8 cellular contexts compared by ENCODE assay signal in genomic region chr11:111977141-111978027, GRCh38. TPM values are rescaled to one million over a fixed set of nuclear protein-coding genes. Genes with fewer than 3 reads are reported as not detected.
A peak's percentile ranks its signal among the peaks of the same experiment; 100 is the strongest.
DNase-seq lines count a peak whose midpoint lies in the region; ATAC-seq and TF ChIP-seq lines count a peak whose summit lies in the region.

No MANE protein-coding gene starts in this region.

- H3K27ac ChIP-seq in RWPE2 (ENCODE audit: poor library complexity, severe bottlenecking) (peak overlapping the region; percentile 45), caudate nucleus (ENCODE audit: low read depth, low read length) (peak overlapping the region; percentile 95)

- peak overlapping the region; percentile 95 for H3K4me2 ChIP-seq in skeletal muscle satellite cell (ENCODE audit: low read length)

- ATAC-seq in RWPE2 (ENCODE audit: low read depth) (peak; percentile 71), HG02970 (IDR thresholded peaks at IDR 0.05; ENCODE audit: low FRiP score, unreplicated experiment) (no peak)

- peaks cover 8% of the 10 kb centered on the region; the same call in 1 of the 2 replicates for H3K36me3 ChIP-seq in RWPE2 (ENCODE audit: low read depth)
- peaks cover 22% of the 10 kb centered on the region for H3K36me3 ChIP-seq in skeletal muscle satellite cell (ENCODE audit: insufficient read depth, low read length)

- DNase-seq in activated CD4-positive, alpha-beta T cell treated with anti-CD3 and anti-CD28 coated beads for 4 hours: peak; percentile 1 to 5
- DNase-seq in activated CD4-positive, alpha-beta T cell treated with anti-CD3 and anti-CD28 coated beads for 1 hour: no peak
- DNase-seq in RWPE2 (ENCODE audit: low spot score) (no peak), caudate nucleus (lab: John Stamatoyannopoulos, UW) (peak in 56 of 61 donors; percentile 11 to 82 (median 60)), inferior parietal cortex (ENCODE audit: extremely low spot score) (peak; percentile 45), NCI-H1930 (lab: John Stamatoyannopoulos, UW) (no peak)

- H3K9me3 ChIP-seq in RWPE2 (ENCODE audit: severe bottlenecking) (no peaks in the 10 kb centered on the region), skeletal muscle satellite cell (replicated peaks; ENCODE audit: low read length) (no peaks in the 10 kb centered on the region)

- H3K27me3 ChIP-seq in RWPE2 (ENCODE audit: insufficient read depth, poor library complexity, severe bottlenecking) (no peaks in the 10 kb centered on the region), skeletal muscle satellite cell (ENCODE audit: control insufficient read depth, insufficient read depth, low read length) (no peaks in the 10 kb centered on the region)

- peak overlapping the region; percentile 91 for H3K9ac ChIP-seq in skeletal muscle satellite cell (ENCODE audit: low read depth, low read length)

- TF ChIP-seq CTCF in RWPE2 (IDR thresholded peaks at IDR 0.05; ENCODE audit: poor library complexity, severe bottlenecking): no peak

- H3K4me3 ChIP-seq in RWPE2 (ENCODE audit: severe bottlenecking) (peak overlapping the region; percentile 47), skeletal muscle satellite cell (ENCODE audit: low read length) (peak overlapping the region; percentile 84)

- H3K4me1 ChIP-seq in RWPE2 (ENCODE audit: insufficient read depth, poor library complexity, severe bottlenecking): peaks cover 10% of the 10 kb centered on the region
- peaks cover 33% of the 10 kb centered on the region for H3K4me1 ChIP-seq in skeletal muscle satellite cell (ENCODE audit: control insufficient read depth, insufficient read depth, low read length)

RNA-seq across cellular contexts. Expression of gene DIXDC1, which starts 40.2 kb away (rescaled TPM):
- total RNA-seq in skeletal muscle satellite cell (2012; rRNA removed): 11.2 and 14.9 TPM in 2 replicates

RNA-seq across cellular contexts. Expression of gene DLAT, which starts 47.8 kb away (rescaled TPM):
- 46.4 and 56.1 TPM in 2 replicates for total RNA-seq in skeletal muscle satellite cell (2012; rRNA removed)

RNA-seq across cellular contexts. Expression of gene C11orf52, which starts 58.7 kb away (rescaled TPM):
- total RNA-seq in skeletal muscle satellite cell (2012; rRNA removed): not detected in 2 replicates

Comparison
In these comparisons a context has a peak if more than half of its experiments do, and no peak if none do; other contexts are left out.
1. DNase-seq: peak in activated CD4-positive, alpha-beta T cell treated with anti-CD3 and anti-CD28 coated beads for 4 hours (2 of 2), caudate nucleus (56 of 61) and inferior parietal cortex (single experiment); none in activated CD4-positive, alpha-beta T cell treated with anti-CD3 and anti-CD28 coated beads for 1 hour (single experiment), RWPE2 (single experiment) and NCI-H1930 (0 of 2).